In the genomic region with DNA sequence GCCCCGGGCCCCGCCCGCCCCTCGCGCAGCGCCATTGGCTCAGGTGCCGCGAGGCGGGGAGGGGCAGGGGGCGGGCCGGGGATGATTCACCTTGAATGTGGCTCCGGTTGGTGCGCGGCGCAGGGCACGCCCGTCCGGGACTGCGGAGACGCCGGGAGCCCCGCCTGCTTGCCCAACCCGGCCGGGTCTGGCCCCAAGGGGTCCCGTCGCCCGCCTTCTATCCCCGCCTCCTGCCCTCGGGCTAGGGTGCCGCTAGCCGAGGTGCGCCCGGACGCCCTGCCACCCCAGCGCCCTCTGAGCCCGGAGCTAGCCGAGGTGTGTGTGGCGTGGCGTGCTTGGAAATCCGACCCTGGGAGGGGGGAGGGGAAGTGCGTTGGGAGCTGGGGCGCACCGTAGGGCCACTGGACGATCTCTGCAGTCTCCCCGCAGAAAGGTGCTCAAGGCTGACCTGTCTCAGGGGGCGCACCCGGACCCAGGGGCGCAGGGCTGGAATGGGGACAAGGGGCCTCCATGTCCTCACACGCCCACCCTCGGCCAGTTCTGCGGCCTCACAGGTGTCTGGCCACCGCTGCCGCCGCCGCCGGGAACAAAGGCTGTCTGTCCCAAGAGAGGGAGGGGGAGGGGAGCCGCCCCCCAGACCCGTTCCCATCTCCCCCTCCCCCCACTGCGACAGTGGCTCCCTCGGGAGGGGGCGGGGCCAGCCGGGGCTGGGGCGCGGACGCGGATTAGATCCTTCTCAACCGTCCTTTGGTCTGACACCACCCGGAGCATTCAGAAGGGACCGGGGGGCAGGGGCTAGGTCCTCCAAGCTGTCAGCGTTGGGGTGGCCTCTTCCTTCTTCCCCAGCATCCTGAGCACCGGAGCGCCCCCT, we compare ENCODE assay signal across 1 cellular context.
TF ChIP-seq lines count a peak whose summit lies in the region.

No MANE protein-coding gene starts in this region.

TF ChIP-seq in HEK293, 187 proteins besides CTCF, POLR2A, EP300 and RAD21 (continued from another document and continues in another):
- TF ChIP-seq, protein P1, sequence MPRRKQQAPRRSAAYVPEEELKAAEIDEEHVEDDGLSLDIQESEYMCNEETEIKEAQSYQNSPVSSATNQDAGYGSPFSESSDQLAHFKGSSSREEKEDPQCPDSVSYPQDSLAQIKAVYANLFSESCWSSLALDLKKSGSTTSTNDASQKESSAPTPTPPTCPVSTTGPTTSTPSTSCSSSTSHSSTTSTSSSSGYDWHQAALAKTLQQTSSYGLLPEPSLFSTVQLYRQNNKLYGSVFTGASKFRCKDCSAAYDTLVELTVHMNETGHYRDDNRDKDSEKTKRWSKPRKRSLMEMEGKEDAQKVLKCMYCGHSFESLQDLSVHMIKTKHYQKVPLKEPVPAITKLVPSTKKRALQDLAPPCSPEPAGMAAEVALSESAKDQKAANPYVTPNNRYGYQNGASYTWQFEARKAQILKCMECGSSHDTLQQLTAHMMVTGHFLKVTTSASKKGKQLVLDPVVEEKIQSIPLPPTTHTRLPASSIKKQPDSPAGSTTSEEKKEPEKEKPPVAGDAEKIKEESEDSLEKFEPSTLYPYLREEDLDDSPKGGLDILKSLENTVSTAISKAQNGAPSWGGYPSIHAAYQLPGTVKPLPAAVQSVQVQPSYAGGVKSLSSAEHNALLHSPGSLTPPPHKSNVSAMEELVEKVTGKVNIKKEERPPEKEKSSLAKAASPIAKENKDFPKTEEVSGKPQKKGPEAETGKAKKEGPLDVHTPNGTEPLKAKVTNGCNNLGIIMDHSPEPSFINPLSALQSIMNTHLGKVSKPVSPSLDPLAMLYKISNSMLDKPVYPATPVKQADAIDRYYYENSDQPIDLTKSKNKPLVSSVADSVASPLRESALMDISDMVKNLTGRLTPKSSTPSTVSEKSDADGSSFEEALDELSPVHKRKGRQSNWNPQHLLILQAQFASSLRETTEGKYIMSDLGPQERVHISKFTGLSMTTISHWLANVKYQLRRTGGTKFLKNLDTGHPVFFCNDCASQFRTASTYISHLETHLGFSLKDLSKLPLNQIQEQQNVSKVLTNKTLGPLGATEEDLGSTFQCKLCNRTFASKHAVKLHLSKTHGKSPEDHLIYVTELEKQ (tag by site-specific recombination; IDR thresholded peaks at IDR 0.05; ENCODE audit: borderline replicate concordance), result no peak
- TF ChIP-seq ZNF112 (tag by site-specific recombination; IDR thresholded peaks at IDR 0.05), result no peak
- TF ChIP-seq, protein P2, sequence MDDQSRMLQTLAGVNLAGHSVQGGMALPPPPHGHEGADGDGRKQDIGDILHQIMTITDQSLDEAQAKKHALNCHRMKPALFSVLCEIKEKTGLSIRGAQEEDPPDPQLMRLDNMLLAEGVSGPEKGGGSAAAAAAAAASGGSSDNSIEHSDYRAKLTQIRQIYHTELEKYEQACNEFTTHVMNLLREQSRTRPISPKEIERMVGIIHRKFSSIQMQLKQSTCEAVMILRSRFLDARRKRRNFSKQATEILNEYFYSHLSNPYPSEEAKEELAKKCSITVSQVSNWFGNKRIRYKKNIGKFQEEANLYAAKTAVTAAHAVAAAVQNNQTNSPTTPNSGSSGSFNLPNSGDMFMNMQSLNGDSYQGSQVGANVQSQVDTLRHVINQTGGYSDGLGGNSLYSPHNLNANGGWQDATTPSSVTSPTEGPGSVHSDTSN (CRISPR knock-in tag; IDR thresholded peaks at IDR 0.05), result 0 out of 2 replicates have a peak, but pooled peaks have one; percentile 26
- TF ChIP-seq ZNF514 (tag by site-specific recombination; IDR thresholded peaks at IDR 0.05), result no peak
- TF ChIP-seq OVOL3 (tag by site-specific recombination; IDR thresholded peaks at IDR 0.05), result peak; percentile 70; the same call in 1 of the 2 replicates
- no peak for TF ChIP-seq ZNF621 (tag by site-specific recombination; IDR thresholded peaks at IDR 0.05)
- TF ChIP-seq ZIC2 (tag by site-specific recombination; IDR thresholded peaks at IDR 0.05), result peak; percentile 88
- TF ChIP-seq ZNF660 (tag by site-specific recombination; IDR thresholded peaks at IDR 0.05), result no peak
- TF ChIP-seq ZNF133 (tag by site-specific recombination; IDR thresholded peaks at IDR 0.05), result no peak
- peak; percentile 86 for TF ChIP-seq KLF9 (tag by site-specific recombination; IDR thresholded peaks at IDR 0.05; ENCODE audit: low read depth)
- TF ChIP-seq MEIS1 (CRISPR knock-in tag; IDR thresholded peaks at IDR 0.05; ENCODE audit: borderline replicate concordance), result no peak
- TF ChIP-seq ZNF157 (tag by site-specific recombination; IDR thresholded peaks at IDR 0.05), result no peak
- no peak for TF ChIP-seq ZNF404 (tag by site-specific recombination; IDR thresholded peaks at IDR 0.05)
- TF ChIP-seq ZBTB8A (tag by site-specific recombination; IDR thresholded peaks at IDR 0.05), result peak; percentile 99
- TF ChIP-seq ZBTB20 (tag by site-specific recombination; IDR thresholded peaks at IDR 0.05), result peak; percentile 90
- TF ChIP-seq ZNF341 (tag by site-specific recombination; IDR thresholded peaks at IDR 0.05; ENCODE audit: low read depth), result 0 out of 2 replicates have a peak, but pooled peaks have one; percentile 18
- TF ChIP-seq ZNF274 (IDR thresholded peaks at IDR 0.05; ENCODE audit: low read length), result no peak
- no peak for TF ChIP-seq ZNF274 (tag by site-specific recombination; IDR thresholded peaks at IDR 0.05; ENCODE audit: borderline replicate concordance)
- TF ChIP-seq ZNF600 (tag by site-specific recombination; IDR thresholded peaks at IDR 0.05), result peak; percentile 58
- TF ChIP-seq ZNF658 (tag by site-specific recombination; IDR thresholded peaks at IDR 0.05), result no peak
- TF ChIP-seq ZBTB48 (tag by site-specific recombination; IDR thresholded peaks at IDR 0.05), result peak; percentile 73
- TF ChIP-seq, protein P3, sequence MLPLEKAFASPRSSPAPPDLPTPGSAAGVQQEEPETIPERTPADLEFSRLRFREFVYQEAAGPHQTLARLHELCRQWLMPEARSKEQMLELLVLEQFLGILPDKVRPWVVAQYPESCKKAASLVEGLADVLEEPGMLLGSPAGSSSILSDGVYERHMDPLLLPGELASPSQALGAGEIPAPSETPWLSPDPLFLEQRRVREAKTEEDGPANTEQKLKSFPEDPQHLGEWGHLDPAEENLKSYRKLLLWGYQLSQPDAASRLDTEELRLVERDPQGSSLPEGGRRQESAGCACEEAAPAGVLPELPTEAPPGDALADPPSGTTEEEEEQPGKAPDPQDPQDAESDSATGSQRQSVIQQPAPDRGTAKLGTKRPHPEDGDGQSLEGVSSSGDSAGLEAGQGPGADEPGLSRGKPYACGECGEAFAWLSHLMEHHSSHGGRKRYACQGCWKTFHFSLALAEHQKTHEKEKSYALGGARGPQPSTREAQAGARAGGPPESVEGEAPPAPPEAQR (tag by site-specific recombination; IDR thresholded peaks at IDR 0.05), result no peak
- TF ChIP-seq ZNF114 (tag by site-specific recombination; IDR thresholded peaks at IDR 0.05), result no peak
- peak; percentile 82 for TF ChIP-seq SP7 (tag by site-specific recombination; IDR thresholded peaks at IDR 0.05)
- no peak for TF ChIP-seq REPIN1 (tag by site-specific recombination; IDR thresholded peaks at IDR 0.05; ENCODE audit: low read depth)
- no peak for TF ChIP-seq ZNF169 (tag by site-specific recombination; IDR thresholded peaks at IDR 0.05)
- no peak for TF ChIP-seq ZNF747 (tag by site-specific recombination; IDR thresholded peaks at IDR 0.05)
- no peak for TF ChIP-seq ZNF416 (tag by site-specific recombination; IDR thresholded peaks at IDR 0.05)
- TF ChIP-seq ZNF23 (tag by site-specific recombination; IDR thresholded peaks at IDR 0.05; ENCODE audit: borderline replicate concordance), result no peak
- no peak for TF ChIP-seq ZNF266 (tag by site-specific recombination; IDR thresholded peaks at IDR 0.05; ENCODE audit: low read depth)
- 0 out of 2 replicates have a peak, but pooled peaks have one; percentile 40 for TF ChIP-seq ZNF843 (tag by site-specific recombination; IDR thresholded peaks at IDR 0.05)
- peak; percentile 90 for TF ChIP-seq KLF7 (tag by site-specific recombination; IDR thresholded peaks at IDR 0.05; ENCODE audit: borderline replicate concordance)
- TF ChIP-seq, protein P4, sequence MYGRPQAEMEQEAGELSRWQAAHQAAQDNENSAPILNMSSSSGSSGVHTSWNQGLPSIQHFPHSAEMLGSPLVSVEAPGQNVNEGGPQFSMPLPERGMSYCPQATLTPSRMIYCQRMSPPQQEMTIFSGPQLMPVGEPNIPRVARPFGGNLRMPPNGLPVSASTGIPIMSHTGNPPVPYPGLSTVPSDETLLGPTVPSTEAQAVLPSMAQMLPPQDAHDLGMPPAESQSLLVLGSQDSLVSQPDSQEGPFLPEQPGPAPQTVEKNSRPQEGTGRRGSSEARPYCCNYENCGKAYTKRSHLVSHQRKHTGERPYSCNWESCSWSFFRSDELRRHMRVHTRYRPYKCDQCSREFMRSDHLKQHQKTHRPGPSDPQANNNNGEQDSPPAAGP (tag by site-specific recombination; IDR thresholded peaks at IDR 0.05), result peak; percentile 90
- peak; percentile 84 for TF ChIP-seq KLF1 (tag by site-specific recombination; IDR thresholded peaks at IDR 0.05)
- TF ChIP-seq ZNF571 (tag by site-specific recombination; IDR thresholded peaks at IDR 0.05), result no peak
- TF ChIP-seq ZNF19 (tag by site-specific recombination; IDR thresholded peaks at IDR 0.05; ENCODE audit: low read depth), result no peak
- TF ChIP-seq ZNF785 (tag by site-specific recombination; IDR thresholded peaks at IDR 0.05), result no peak
- no peak for TF ChIP-seq ZNF350 (tag by site-specific recombination; IDR thresholded peaks at IDR 0.05)
- TF ChIP-seq, protein P5, sequence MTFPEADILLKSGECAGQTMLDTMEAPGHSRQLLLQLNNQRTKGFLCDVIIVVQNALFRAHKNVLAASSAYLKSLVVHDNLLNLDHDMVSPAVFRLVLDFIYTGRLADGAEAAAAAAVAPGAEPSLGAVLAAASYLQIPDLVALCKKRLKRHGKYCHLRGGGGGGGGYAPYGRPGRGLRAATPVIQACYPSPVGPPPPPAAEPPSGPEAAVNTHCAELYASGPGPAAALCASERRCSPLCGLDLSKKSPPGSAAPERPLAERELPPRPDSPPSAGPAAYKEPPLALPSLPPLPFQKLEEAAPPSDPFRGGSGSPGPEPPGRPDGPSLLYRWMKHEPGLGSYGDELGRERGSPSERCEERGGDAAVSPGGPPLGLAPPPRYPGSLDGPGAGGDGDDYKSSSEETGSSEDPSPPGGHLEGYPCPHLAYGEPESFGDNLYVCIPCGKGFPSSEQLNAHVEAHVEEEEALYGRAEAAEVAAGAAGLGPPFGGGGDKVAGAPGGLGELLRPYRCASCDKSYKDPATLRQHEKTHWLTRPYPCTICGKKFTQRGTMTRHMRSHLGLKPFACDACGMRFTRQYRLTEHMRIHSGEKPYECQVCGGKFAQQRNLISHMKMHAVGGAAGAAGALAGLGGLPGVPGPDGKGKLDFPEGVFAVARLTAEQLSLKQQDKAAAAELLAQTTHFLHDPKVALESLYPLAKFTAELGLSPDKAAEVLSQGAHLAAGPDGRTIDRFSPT (tag by site-specific recombination; IDR thresholded peaks at IDR 0.05), result peak; percentile 97
- no peak for TF ChIP-seq ZNF560 (tag by site-specific recombination; IDR thresholded peaks at IDR 0.05; ENCODE audit: borderline replicate concordance)
- TF ChIP-seq ZNF2 (tag by site-specific recombination; IDR thresholded peaks at IDR 0.05), result peak; percentile 70
- TF ChIP-seq, protein P6, sequence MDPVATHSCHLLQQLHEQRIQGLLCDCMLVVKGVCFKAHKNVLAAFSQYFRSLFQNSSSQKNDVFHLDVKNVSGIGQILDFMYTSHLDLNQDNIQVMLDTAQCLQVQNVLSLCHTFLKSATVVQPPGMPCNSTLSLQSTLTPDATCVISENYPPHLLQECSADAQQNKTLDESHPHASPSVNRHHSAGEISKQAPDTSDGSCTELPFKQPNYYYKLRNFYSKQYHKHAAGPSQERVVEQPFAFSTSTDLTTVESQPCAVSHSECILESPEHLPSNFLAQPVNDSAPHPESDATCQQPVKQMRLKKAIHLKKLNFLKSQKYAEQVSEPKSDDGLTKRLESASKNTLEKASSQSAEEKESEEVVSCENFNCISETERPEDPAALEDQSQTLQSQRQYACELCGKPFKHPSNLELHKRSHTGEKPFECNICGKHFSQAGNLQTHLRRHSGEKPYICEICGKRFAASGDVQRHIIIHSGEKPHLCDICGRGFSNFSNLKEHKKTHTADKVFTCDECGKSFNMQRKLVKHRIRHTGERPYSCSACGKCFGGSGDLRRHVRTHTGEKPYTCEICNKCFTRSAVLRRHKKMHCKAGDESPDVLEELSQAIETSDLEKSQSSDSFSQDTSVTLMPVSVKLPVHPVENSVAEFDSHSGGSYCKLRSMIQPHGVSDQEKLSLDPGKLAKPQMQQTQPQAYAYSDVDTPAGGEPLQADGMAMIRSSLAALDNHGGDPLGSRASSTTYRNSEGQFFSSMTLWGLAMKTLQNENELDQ (tag by site-specific recombination; IDR thresholded peaks at IDR 0.05; ENCODE audit: low read depth), result no peak
- no peak; the same call in 1 of the 2 replicates for TF ChIP-seq ZNF585B (tag by site-specific recombination; IDR thresholded peaks at IDR 0.05)
- TF ChIP-seq, protein P7, sequence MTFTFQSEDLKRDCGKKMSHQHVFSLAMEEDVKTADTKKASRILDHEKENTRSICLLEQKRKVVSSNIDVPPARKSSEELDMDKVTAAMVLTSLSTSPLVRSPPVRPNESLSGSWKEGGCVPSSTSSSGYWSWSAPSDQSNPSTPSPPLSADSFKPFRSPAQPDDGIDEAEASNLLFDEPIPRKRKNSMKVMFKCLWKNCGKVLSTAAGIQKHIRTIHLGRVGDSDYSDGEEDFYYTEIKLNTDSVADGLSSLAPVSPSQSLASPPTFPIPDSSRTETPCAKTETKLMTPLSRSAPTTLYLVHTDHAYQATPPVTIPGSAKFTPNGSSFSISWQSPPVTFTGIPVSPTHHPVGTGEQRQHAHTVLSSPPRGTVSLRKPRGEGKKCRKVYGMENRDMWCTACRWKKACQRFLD (tag by site-specific recombination; IDR thresholded peaks at IDR 0.05), result no peak
- TF ChIP-seq HOXC10 (CRISPR knock-in tag; IDR thresholded peaks at IDR 0.05), result no peak
- peak; percentile 98 for TF ChIP-seq ZNF423 (tag by site-specific recombination; IDR thresholded peaks at IDR 0.05)
- no peak for TF ChIP-seq TCF7L2 (IDR thresholded peaks at IDR 0.05; ENCODE audit: borderline replicate concordance, low read depth, low read length)
- TF ChIP-seq ZFP37 (tag by site-specific recombination; IDR thresholded peaks at IDR 0.05), result peak; percentile 65; the same call in 1 of the 2 replicates
- TF ChIP-seq ZNF138 (tag by site-specific recombination; IDR thresholded peaks at IDR 0.05; ENCODE audit: borderline replicate concordance), result no peak
- TF ChIP-seq ZNF302 (tag by site-specific recombination; IDR thresholded peaks at IDR 0.05; ENCODE audit: low read depth), result no peak
- TF ChIP-seq ZNF677 (tag by site-specific recombination; IDR thresholded peaks at IDR 0.05), result no peak
